8 cellular contexts compared by ENCODE assay signal in the genomic region with DNA sequence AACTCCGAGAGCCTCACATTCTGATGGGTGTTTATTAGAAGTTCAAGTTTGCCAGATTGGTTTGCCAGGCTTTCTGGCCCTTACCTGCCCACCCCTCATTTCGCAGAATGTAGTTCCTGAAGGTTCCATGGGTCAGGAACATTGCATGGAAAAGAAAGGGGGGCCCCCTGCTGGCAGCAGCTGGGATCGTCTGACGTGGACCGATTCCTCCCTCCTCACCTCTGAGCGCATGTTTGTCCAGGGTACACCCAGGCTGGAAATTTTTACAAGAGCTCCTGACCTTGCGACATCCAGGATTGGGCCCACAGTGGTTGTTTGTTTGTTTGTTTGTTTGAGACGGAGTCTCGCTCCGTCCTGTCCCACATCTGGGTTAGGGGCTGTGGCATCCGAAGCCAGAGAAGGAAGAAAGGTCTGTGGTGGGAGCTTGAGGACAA.
DNase-seq lines count a peak whose midpoint lies in the region; ATAC-seq and TF ChIP-seq lines count a peak whose summit lies in the region.

No MANE protein-coding gene starts in this region.

- peak; percentile 94 for TF ChIP-seq CTCF in foreskin fibroblast (IDR thresholded peaks at IDR 0.05; ENCODE audit: low read depth, low read length)

- ATAC-seq in HG03108 (IDR thresholded peaks at IDR 0.05; ENCODE audit: unreplicated experiment) (no peak), GM18909 (IDR thresholded peaks at IDR 0.05; ENCODE audit: poor library complexity, unreplicated experiment) (no peak)

- H3K4me3 ChIP-seq in foreskin fibroblast (ENCODE audit: low read depth in 1 of 2, low read length in 2 of 2) = no peak overlapping the region

- DNase-seq in NCI-H2196 (lab: John Stamatoyannopoulos, UW; ENCODE audit: unreplicated experiment) (peak; percentile 57), NCI-H2196 treated with DMSO at 0.1 percent for 48 hours (lab: John Stamatoyannopoulos, UW; ENCODE audit: unreplicated experiment) (no peak), NCI-H1417 (lab: John Stamatoyannopoulos, UW) (peak; percentile 25 to 69 (median 50)), activated T-cell treated with anti-CD3 and anti-CD28 coated beads for 48 hours (ENCODE audit: low read depth) (peak; percentile 14), foreskin fibroblast (peak; percentile 50 to 82), nucleus accumbens (lab: John Stamatoyannopoulos, UW) (peak in 48 of 56 donors; percentile 12 to 82 (median 46))
